8 cellular contexts compared by ENCODE assay signal in the genomic region with DNA sequence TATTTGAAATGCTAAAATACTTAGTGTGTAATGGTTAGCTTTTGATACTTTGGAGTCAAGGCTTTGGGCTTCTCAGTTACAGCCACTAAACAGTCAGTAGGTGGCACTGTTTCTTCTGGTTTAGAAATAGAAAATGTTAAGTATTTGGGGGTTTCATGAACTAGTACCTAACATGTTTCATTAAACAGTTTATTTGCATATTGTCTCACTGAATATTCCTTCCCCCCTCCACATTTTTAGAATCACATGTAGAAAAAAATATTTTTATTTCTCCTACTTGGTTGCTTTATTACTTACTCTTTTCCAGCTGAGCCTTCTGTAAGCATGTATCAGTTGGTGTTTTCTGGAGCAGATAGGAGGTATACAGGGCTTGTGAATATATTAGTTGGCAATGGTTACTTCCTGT. TPM values are rescaled to one million over a fixed set of nuclear protein-coding genes. Genes with fewer than 3 reads are reported as not detected.
DNase-seq lines count a peak whose midpoint lies in the region; ATAC-seq, FAIRE-seq and TF ChIP-seq lines count a peak whose summit lies in the region.

No MANE protein-coding gene starts in this region.

- no peak overlapping the region for H4K5ac ChIP-seq in IMR-90 (ENCODE audit: low read depth, low read length)

- no TSS peak for BruUV-seq in IMR-90 (replicated peaks; lab: Mats Ljungman, UMichigan)

- TF ChIP-seq POLR2A in IMR-90 (IDR thresholded peaks at IDR 0.05; ENCODE audit: low read depth, low read length), result no peak

- H3K56ac ChIP-seq in IMR-90 (ENCODE audit: extremely low read depth, insufficient read depth, low read length), result no peak overlapping the region

- no peak overlapping the region for H3K18ac ChIP-seq in IMR-90 (ENCODE audit: low read depth, low read length)

- no peak overlapping the region for H4K91ac ChIP-seq in IMR-90 (ENCODE audit: insufficient read depth, low read depth, low read length)

- H3K36me3 ChIP-seq in IMR-90 (ENCODE audit: control insufficient read depth, insufficient read depth, low read length), result no peaks in the 10 kb centered on the region
- no peaks in the 10 kb centered on the region for H3K36me3 ChIP-seq in SU-DHL-6 (ENCODE audit: low read length)

- H3K27me3 ChIP-seq in IMR-90 (ENCODE audit: control insufficient read depth, insufficient read depth, low read length) (no peaks in the 10 kb centered on the region), SU-DHL-6 (ENCODE audit: low read length) (no peaks in the 10 kb centered on the region)

- intact Hi-C loops in IMR-90 (cut with micrococcal nuclease), result loop anchor here (1.0 to 10.0 kb wide), 3 partner anchors 164 to 1503 kb away; no protein-coding TSS in a partner anchor

- H2BK20ac ChIP-seq in IMR-90 (ENCODE audit: low read depth, low read length), result no peak overlapping the region

- H3K4me2 ChIP-seq in IMR-90 (ENCODE audit: low read depth, low read length) (no peak overlapping the region), SU-DHL-6 (ENCODE audit: low read depth, low read length, poor library complexity, severe bottlenecking) (no peak overlapping the region)

- peaks cover 4% of the 10 kb centered on the region for H4K20me1 ChIP-seq in IMR-90 (ENCODE audit: insufficient read depth, low read length)
- no peaks in the 10 kb centered on the region for H4K20me1 ChIP-seq in SU-DHL-6 (ENCODE audit: low read depth, low read length)

- peaks cover 2% of the 10 kb centered on the region; the same call in 1 of the 2 replicates for H3K4me1 ChIP-seq in IMR-90 (ENCODE audit: control insufficient read depth, insufficient read depth, low read length)

- dilution Hi-C loops in IMR-90 (cut with HindIII; ENCODE audit: low sequenced_read_pairs, unreplicated experiment), result no loop called here

- H2BK120ac ChIP-seq in IMR-90 (ENCODE audit: low read depth, low read length), result no peak overlapping the region

- POLR2A ChIA-PET in IMR-90 (lab: Charles Lee; ENCODE audit: unreplicated experiment), result no interaction called here

- no peak overlapping the region for H3K4ac ChIP-seq in IMR-90 (ENCODE audit: low read depth, low read length)

- ATAC-seq in GM21825 (IDR thresholded peaks at IDR 0.05; ENCODE audit: unreplicated experiment) (peak; percentile 84), IMR-90 (ENCODE audit: low read depth) (peak; percentile 87)

- no peaks in the 10 kb centered on the region for H3K9me3 ChIP-seq in IMR-90 (ENCODE audit: control insufficient read depth, insufficient read depth, low read length)
- no peaks in the 10 kb centered on the region for H3K9me3 ChIP-seq in SU-DHL-6 (ENCODE audit: insufficient read depth, low read length)

- H3K9ac ChIP-seq in IMR-90 (ENCODE audit: low read depth, low read length) (no peak overlapping the region), SU-DHL-6 (ENCODE audit: low read length) (no peak overlapping the region)

- no peak overlapping the region for H2BK5ac ChIP-seq in IMR-90 (ENCODE audit: low read depth, low read length, poor library complexity, severe bottlenecking)

- peak; percentile 92 for FAIRE-seq in frontal cortex (lab: Jason Lieb, UNC)

- H3K79me2 ChIP-seq in SU-DHL-6 (ENCODE audit: insufficient read depth, low read length), result peaks cover 8% of the 10 kb centered on the region

- no peaks in the 10 kb centered on the region for H3K9me2 ChIP-seq in SU-DHL-6 (replicated peaks; ENCODE audit: insufficient read depth, low read length)

- H2AK5ac ChIP-seq in IMR-90 (ENCODE audit: low read depth, low read length), result no peak overlapping the region

- H2BK15ac ChIP-seq in IMR-90 (ENCODE audit: low read depth, low read length), result no peak overlapping the region

- H3K27ac ChIP-seq in IMR-90 (ENCODE audit: insufficient read depth, low read length), result no peak overlapping the region
- no peak overlapping the region for H3K27ac ChIP-seq in SU-DHL-6 (ENCODE audit: low read depth, low read length)

- peak in 4 of 6 experiments; percentile 0 to 33 (median 17) for DNase-seq in stimulated activated naive CD4-positive, alpha-beta T cell (lab: John Stamatoyannopoulos, UW)
- DNase-seq in stimulated activated naive CD4-positive, alpha-beta T cell treated with Interleukin-2 at 50 U/mL for 16 hours (lab: John Stamatoyannopoulos, UW), result no peak
- peak; percentile 68 for DNase-seq in IMR-90
- peak in 1 of 2 donors; percentile 27 for DNase-seq in frontal cortex (ENCODE audit: low spot score in 2 of 2)
- peak; percentile 29 for DNase-seq in retina
- DNase-seq in stimulated activated CD8-positive, alpha-beta memory T cell treated with anti-CD3 and anti-CD28 coated beads, Interleukin-4, amount 100 ng/mL, for 48 hours, result no peak

- H3K14ac ChIP-seq in IMR-90 (replicated peaks; ENCODE audit: low read depth, low read length), result no peak overlapping the region

- peak; percentile 82 for TF ChIP-seq CTCF in IMR-90 (conservative IDR thresholded peaks at IDR 0.05; ENCODE audit: low read depth, low read length)
- TF ChIP-seq CTCF in SU-DHL-6 (IDR thresholded peaks at IDR 0.05; ENCODE audit: insufficient read depth, low read length, poor library complexity, severe bottlenecking), result peak; percentile 75

- no peak overlapping the region for H3K23ac ChIP-seq in IMR-90 (ENCODE audit: low read depth, low read length)

- no peak overlapping the region for H2AK9ac ChIP-seq in IMR-90 (replicated peaks; ENCODE audit: low read depth, low read length, poor library complexity)

- H2AFZ ChIP-seq in IMR-90 (replicated peaks; ENCODE audit: low read length, poor library complexity) (no peak overlapping the region), SU-DHL-6 (ENCODE audit: low read depth, low read length, severe bottlenecking) (no peak overlapping the region)

- peaks cover 6 to 20% of the 10 kb centered on the region in 2 experiments; a peak in 3 of 4 replicates for H3K79me1 ChIP-seq in IMR-90 (ENCODE audit: low read depth in 1 of 2, low read length in 2 of 2)

- TF ChIP-seq RAD21 in IMR-90 (IDR thresholded peaks at IDR 0.05; ENCODE audit: low read length), result peak; percentile 74

- no peak overlapping the region for H3K4me3 ChIP-seq in IMR-90 (ENCODE audit: insufficient read depth, low read depth, low read length)
- H3K4me3 ChIP-seq in SU-DHL-6 (ENCODE audit: insufficient read depth, low read length, poor library complexity, severe bottlenecking), result no peak overlapping the region

- H4K8ac ChIP-seq in IMR-90 (ENCODE audit: low read depth in 2 of 2, low read length in 2 of 2), result no peak overlapping the region

- H3K9me1 ChIP-seq in IMR-90 (ENCODE audit: insufficient read depth, low read length), result 0 out of 2 replicates have a peak, but pooled peaks cover 2% of the 10 kb centered on the region

- CTCF ChIA-PET in IMR-90 (lab: Yijun Ruan, JAX), result interaction anchor here (0.6 to 1.7 kb wide), 7 partner anchors 10 to 318 kb away, joined by 3 to 12 read pairs (median 3); no protein-coding TSS in a partner anchor

- peaks cover 11% of the 10 kb centered on the region; the same call in 1 of the 2 replicates for H3F3A ChIP-seq in SU-DHL-6 (ENCODE audit: insufficient read depth)

- in situ Hi-C loops in IMR-90 (cut with MboI; ENCODE audit: low sequenced_read_pairs), result no loop called here

TF ChIP-seq in IMR-90, 13 proteins besides CTCF, POLR2A, EP300 and RAD21:
- TF ChIP-seq SMC3 (IDR thresholded peaks at IDR 0.05; ENCODE audit: low read depth, low read length) (peak; percentile 70), CHD1 (IDR thresholded peaks at IDR 0.05; ENCODE audit: low read depth, low read length) (no peak)

RNA-seq across cellular contexts. Expression of gene IPO11, which starts 48.0 kb away (rescaled TPM):
- 34.4 and 40.0 TPM in 2 replicates for total RNA-seq in IMR-90 (2012; rRNA removed)
- polyA plus RNA-seq in IMR-90 (2012; rRNA removed), result 8.3 and 12.6 TPM in 2 replicates
- polyA plus RNA-seq in IMR-90 (2012; cell fraction: cytosol; rRNA removed), result 3.0 and 5.3 TPM in 2 replicates
- 2.8 and 9.2 TPM in 2 replicates for polyA plus RNA-seq in IMR-90 (2012; cell fraction: nucleus; rRNA removed; ENCODE audit: low replicate concordance)
- 39.9 TPM for total RNA-seq in frontal cortex

RNA-seq across cellular contexts. Expression of gene DIMT1, which starts 56.9 kb away (rescaled TPM):
- total RNA-seq in IMR-90 (2012; rRNA removed) (45.3 and 46.4 TPM in 2 replicates), frontal cortex (18.8 TPM)
- 22.3 and 27.5 TPM in 2 replicates for polyA plus RNA-seq in IMR-90 (2012; rRNA removed)
- polyA plus RNA-seq in IMR-90 (2012; cell fraction: cytosol; rRNA removed), result 9.4 and 12.3 TPM in 2 replicates
- polyA plus RNA-seq in IMR-90 (2012; cell fraction: nucleus; rRNA removed; ENCODE audit: low replicate concordance), result 7.8 and 18.5 TPM in 2 replicates

Comparison
In these comparisons a context has a peak if more than half of its experiments do, and no peak if none do; other contexts are left out.
1. DNase-seq: peak in stimulated activated naive CD4-positive, alpha-beta T cell (4 of 6), IMR-90 (single experiment) and retina (single experiment); none in stimulated activated naive CD4-positive, alpha-beta T cell treated with Interleukin-2 at 50 U/mL for 16 hours (single experiment) and stimulated activated CD8-positive, alpha-beta memory T cell treated with anti-CD3 and anti-CD28 coated beads, Interleukin-4, amount 100 ng/mL, for 48 hours (single experiment).